In the genomic region with DNA sequence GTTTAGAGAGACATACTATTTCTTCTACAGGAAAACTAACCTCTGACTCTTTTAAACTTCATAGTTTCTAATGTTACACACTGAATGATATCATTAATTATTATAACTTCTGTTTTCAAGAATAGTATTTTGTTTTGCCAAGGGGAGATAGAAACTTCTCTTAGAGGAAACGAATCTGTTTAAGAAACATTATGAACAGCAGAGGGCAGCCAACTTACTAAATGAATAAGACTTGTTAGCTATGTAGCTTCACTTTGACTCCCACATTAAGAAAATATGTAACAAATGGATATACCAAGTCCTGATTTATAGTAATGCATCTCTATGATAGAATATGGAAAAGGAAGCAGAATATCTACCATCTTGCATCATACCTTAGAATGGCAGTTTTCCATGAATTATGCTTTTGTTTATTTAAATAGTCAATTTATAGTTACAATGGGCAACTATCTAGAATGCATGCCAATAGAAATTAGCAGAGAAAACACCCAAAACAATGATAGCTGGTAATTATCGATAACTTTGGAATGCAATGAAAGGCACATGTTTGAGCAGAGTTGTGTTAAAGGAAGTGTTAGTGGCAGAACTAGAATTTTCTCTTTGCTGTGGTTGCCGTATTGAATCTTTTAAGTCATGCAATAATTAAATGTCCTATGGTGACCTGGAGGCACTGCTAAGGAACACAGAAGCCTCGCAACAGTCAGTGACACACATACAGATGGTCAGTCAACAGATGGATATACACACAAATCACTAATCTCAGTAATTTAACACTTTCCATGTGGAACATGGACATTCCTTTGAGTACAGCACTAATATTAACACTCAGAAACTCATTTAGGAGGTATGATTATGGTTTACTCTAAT, we compare ENCODE assay signal across 9 cellular contexts.
DNase-seq lines count a peak whose midpoint lies in the region; ATAC-seq and TF ChIP-seq lines count a peak whose summit lies in the region.
"Had no signal": no experiment of that assay in that cellular context is flagged by ENCODE, and none has a peak within 500 bp of the region (broad histone marks: within the 10 kb centered on the region; RNA-seq: fewer than 3 reads in every experiment).

No MANE protein-coding gene starts in this region.

- H3K36me3 Mint-ChIP-seq in natural killer cell (no peaks in the 10 kb centered on the region), immature natural killer cell (no peaks in the 10 kb centered on the region)
- no peaks in the 10 kb centered on the region for H3K36me3 Mint-ChIP-seq in natural killer cell treated with Interleukin-12 subunit alpha and Interleukin-12 subunit beta and Interleukin-15 and Interleukin-18, amount 100 ng/mL, for 72 hours
- H3K36me3 Mint-ChIP-seq: activated naive CD8-positive, alpha-beta T cell had no signal

- H3K9me3 Mint-ChIP-seq in natural killer cell = no peaks in the 10 kb centered on the region
- no peaks in the 10 kb centered on the region for H3K9me3 Mint-ChIP-seq in natural killer cell treated with Interleukin-12 subunit alpha and Interleukin-12 subunit beta and Interleukin-15 and Interleukin-18, amount 100 ng/mL, for 72 hours
- H3K9me3 Mint-ChIP-seq in immature natural killer cell = no peaks in the 10 kb centered on the region

- intact Hi-C loops in natural killer cell (cut with micrococcal nuclease) = loop anchor here (1.0 to 5.0 kb wide), 2 partner anchors 381 to 397 kb away; no protein-coding TSS in a partner anchor

- peaks cover 0 to 37% (median 0%) of the 10 kb centered on the region in 3 donors for H3K36me3 ChIP-seq in tibial nerve

- TF ChIP-seq EP300 in tibial nerve (IDR thresholded peaks at IDR 0.05) = no peak

- DNase-seq in natural killer cell (no peak), NCI-H1105 treated with DMSO at 0.1 percent for 48 hours (lab: John Stamatoyannopoulos, UW) (peak; percentile 48), immature natural killer cell (peak in 2 of 3 donors; percentile 9 to 18), tibial nerve (ENCODE audit: low spot score in 2 of 2) (peak in 1 of 2 donors; percentile 70)
- DNase-seq in natural killer cell treated with Interleukin-12 subunit alpha and Interleukin-12 subunit beta and Interleukin-15 and Interleukin-18, amount 100 ng/mL, for 72 hours (ENCODE audit: low spot score) = no peak

- peaks cover 0 to 6% of the 10 kb centered on the region in 2 donors for H3K27me3 ChIP-seq in tibial nerve

- H3K9me3 ChIP-seq in tibial nerve = no peaks in the 10 kb centered on the region

- H3K4me3 ChIP-seq in tibial nerve = no peak overlapping the region

- H3K27me3 Mint-ChIP-seq in natural killer cell (ENCODE audit: low read depth in 2 of 2) = peaks cover 13 to 31% of the 10 kb centered on the region in 2 donors
- H3K27me3 Mint-ChIP-seq in natural killer cell treated with Interleukin-12 subunit alpha and Interleukin-12 subunit beta and Interleukin-15 and Interleukin-18, amount 100 ng/mL, for 72 hours = peaks cover 21% of the 10 kb centered on the region in 2 donors
- peaks cover 0 to 11% (median 2%) of the 10 kb centered on the region in 3 donors for H3K27me3 Mint-ChIP-seq in immature natural killer cell (ENCODE audit: low read depth in 3 of 3)

- peak; percentile 28 for TF ChIP-seq CTCF in natural killer cell (IDR thresholded peaks at IDR 0.05)
- TF ChIP-seq CTCF in VCaP (conservative IDR thresholded peaks at IDR 0.05) = peak; percentile 73
- peak; percentile 27 to 67 (median 49) for TF ChIP-seq CTCF in tibial nerve (IDR thresholded peaks at IDR 0.05)

- ATAC-seq in natural killer cell (no peak), GM21515 (IDR thresholded peaks at IDR 0.05; ENCODE audit: unreplicated experiment) (no peak), GM18867 (IDR thresholded peaks at IDR 0.05; ENCODE audit: unreplicated experiment) (no peak)
- no peak for ATAC-seq in natural killer cell treated with Interleukin-12 subunit alpha and Interleukin-12 subunit beta and Interleukin-15 and Interleukin-18, amount 100 ng/mL, for 72 hours

- peaks cover 0 to 22% (median 0%) of the 10 kb centered on the region in 4 donors for H3K4me1 ChIP-seq in tibial nerve

- H3K4me1 Mint-ChIP-seq in natural killer cell (no peaks in the 10 kb centered on the region), immature natural killer cell (no peaks in the 10 kb centered on the region)
- H3K4me1 Mint-ChIP-seq in natural killer cell treated with Interleukin-12 subunit alpha and Interleukin-12 subunit beta and Interleukin-15 and Interleukin-18, amount 100 ng/mL, for 72 hours (ENCODE audit: low read depth in 2 of 2) = peaks cover 0 to 2% of the 10 kb centered on the region in 2 donors

- WGBS in tibial nerve, 2 donors = 34 to 35% methylated on average over 4 of the region's 4 CpGs

- H3K4me3 Mint-ChIP-seq in natural killer cell = no peak overlapping the region
- H3K4me3 Mint-ChIP-seq in natural killer cell treated with Interleukin-12 subunit alpha and Interleukin-12 subunit beta and Interleukin-15 and Interleukin-18, amount 100 ng/mL, for 72 hours = no peak overlapping the region
- no peak overlapping the region for H3K4me3 Mint-ChIP-seq in immature natural killer cell
- H3K4me3 Mint-ChIP-seq: activated naive CD8-positive, alpha-beta T cell had no signal

- H3K27ac ChIP-seq in VCaP (0 out of 2 replicates have a peak overlapping the region, but pooled peaks have one; percentile 8), tibial nerve (peak overlapping the region in 1 of 4 donors; percentile 16)

- H3K27ac Mint-ChIP-seq in natural killer cell (no peak overlapping the region), immature natural killer cell (no peak overlapping the region)
- no peak overlapping the region for H3K27ac Mint-ChIP-seq in natural killer cell treated with Interleukin-12 subunit alpha and Interleukin-12 subunit beta and Interleukin-15 and Interleukin-18, amount 100 ng/mL, for 72 hours
- H3K27ac Mint-ChIP-seq: activated naive CD8-positive, alpha-beta T cell had no signal

- no peak for TF ChIP-seq POLR2A in tibial nerve (IDR thresholded peaks at IDR 0.05)

Comparison
In these comparisons a context has a peak if more than half of its experiments do, and no peak if none do; other contexts are left out.
1. DNase-seq: peak in NCI-H1105 treated with DMSO at 0.1 percent for 48 hours (single experiment) and immature natural killer cell (2 of 3); none in natural killer cell (single experiment) and natural killer cell treated with Interleukin-12 subunit alpha and Interleukin-12 subunit beta and Interleukin-15 and Interleukin-18, amount 100 ng/mL, for 72 hours (single experiment).
2. Peak in every context shown above with its lines, with median percentiles within 50 percentile points of each other: CTCF ChIP-seq.